11 cellular contexts compared by ENCODE assay signal in genomic region chr20:25136643-25137559, GRCh38. TPM values are rescaled to one million over a fixed set of nuclear protein-coding genes. Genes with fewer than 3 reads are reported as not detected.
DNase-seq lines count a peak whose midpoint lies in the region; ATAC-seq and TF ChIP-seq lines count a peak whose summit lies in the region.
"Had no signal": no experiment of that assay in that cellular context is flagged by ENCODE, and none has a peak within 500 bp of the region (broad histone marks: within the 10 kb centered on the region; RNA-seq: fewer than 3 reads in every experiment).

No MANE protein-coding gene starts in this region.

- H3K36me3 ChIP-seq in ascending aorta (no peaks in the 10 kb centered on the region), skeletal muscle satellite cell (ENCODE audit: insufficient read depth, low read length) (no peaks in the 10 kb centered on the region)

- peak; percentile 91 for DNase-seq in H4 (ENCODE audit: low spot score)
- DNase-seq in ascending aorta (ENCODE audit: low spot score in 2 of 2), result peak; percentile 40 to 90
- DNase-seq in right cardiac atrium, result peak; percentile 87 to 92 (median 91)
- DNase-seq in NCI-H82 (lab: John Stamatoyannopoulos, UW), result no peak
- no peak for DNase-seq in SIG-M5 (lab: John Stamatoyannopoulos, UW)
- DNase-seq: activated CD4-positive, alpha-beta T cell treated with anti-CD3 and anti-CD28 coated beads, Interleukin-2, amount 10 ng/mL, durations not matched to agents 7 days and 5 days; glutamatergic neuron; Karpas-422 had no signal

- no peak for TF ChIP-seq CTCF in ascending aorta (IDR thresholded peaks at IDR 0.05)

- H3K4me1 ChIP-seq in ascending aorta (peaks cover 0 to 3% of the 10 kb centered on the region in 2 donors), right cardiac atrium (ENCODE audit: control insufficient read depth, insufficient read depth, low read length) (peaks cover 2% of the 10 kb centered on the region), skeletal muscle satellite cell (ENCODE audit: control insufficient read depth, insufficient read depth, low read length) (peaks cover 17% of the 10 kb centered on the region)

- H3K27ac ChIP-seq in ascending aorta, result peak overlapping the region in 1 of 2 donors; percentile 26
- H3K27ac ChIP-seq in right cardiac atrium (ENCODE audit: low read length), result no peak overlapping the region

- H3K9ac ChIP-seq in skeletal muscle satellite cell (ENCODE audit: low read depth, low read length), result no peak overlapping the region

- peak overlapping the region; percentile 38 for H3K4me2 ChIP-seq in skeletal muscle satellite cell (ENCODE audit: low read length)

- intact Hi-C loops in ascending aorta (cut with DNase I), result loop anchor here (1.0 to 2.0 kb wide), 3 partner anchors 21 to 145 kb away; partner anchors contain the start of gene APMAP
- intact Hi-C loops in right cardiac atrium (cut with DNase I), result no loop called here

- WGBS in right cardiac atrium, result 38% methylated on average over 6 of the region's 6 CpGs

- no peak overlapping the region for H3K4me3 ChIP-seq in ascending aorta
- no peak overlapping the region for H3K4me3 ChIP-seq in right cardiac atrium (ENCODE audit: low read length)
- H3K4me3 ChIP-seq in skeletal muscle satellite cell (ENCODE audit: low read length), result no peak overlapping the region

- ATAC-seq in right cardiac atrium, result peak; percentile 95 to 96
- ATAC-seq in GM21576 (IDR thresholded peaks at IDR 0.05; ENCODE audit: unreplicated experiment), result no peak
- ATAC-seq in HG03095 (IDR thresholded peaks at IDR 0.05; ENCODE audit: unreplicated experiment), result no peak

- H3K9me3 ChIP-seq in ascending aorta (no peaks in the 10 kb centered on the region), right cardiac atrium (ENCODE audit: control insufficient read depth, low read length) (no peaks in the 10 kb centered on the region), skeletal muscle satellite cell (replicated peaks; ENCODE audit: low read length) (no peaks in the 10 kb centered on the region)

- H3K27me3 ChIP-seq in ascending aorta (no peaks in the 10 kb centered on the region), right cardiac atrium (ENCODE audit: control insufficient read depth, insufficient read depth) (no peaks in the 10 kb centered on the region), skeletal muscle satellite cell (ENCODE audit: control insufficient read depth, insufficient read depth, low read length) (peaks cover 46% of the 10 kb centered on the region)

RNA-seq across cellular contexts. Expression of gene VSX1, which starts 55.0 kb away (rescaled TPM):
- total RNA-seq in H4 (2014; rRNA removed; shearing (Covaris generic)), result not detected in 2 replicates
- total RNA-seq in ascending aorta, result not detected
- total RNA-seq in right cardiac atrium, result under 1 TPM in 1 of 4 donors, not detected in 3; 0.44 TPM
- polyA plus RNA-seq in right cardiac atrium, result 0.27 TPM
- not detected in 2 replicates for total RNA-seq in skeletal muscle satellite cell (2012; rRNA removed)
- total RNA-seq: activated CD4-positive, alpha-beta T cell treated with anti-CD3 and anti-CD28 coated beads, Interleukin-2, amount 10 ng/mL, durations not matched to agents 7 days and 5 days had no signal

RNA-seq across cellular contexts. Expression of gene ENTPD6, which starts 58.6 kb away (rescaled TPM):
- total RNA-seq in H4 (2014; rRNA removed; shearing (Covaris generic)), result 21.4 and 22.3 TPM in 2 replicates
- total RNA-seq in ascending aorta, result 66.5 TPM
- 100 to 1,000 TPM; 102 to 132 (median 127) TPM for total RNA-seq in right cardiac atrium
- 146 TPM for polyA plus RNA-seq in right cardiac atrium
- total RNA-seq in skeletal muscle satellite cell (2012; rRNA removed), result 75.4 and 76.6 TPM in 2 replicates

Comparison
In these comparisons a context has a peak if more than half of its experiments do, and no peak if none do; other contexts are left out.
1. DNase-seq: peak in H4 (single experiment), ascending aorta (2 of 2) and right cardiac atrium (3 of 3); none in NCI-H82 (single experiment) and SIG-M5 (single experiment).
2. ATAC-seq: peak in right cardiac atrium (2 of 2); none in GM21576 (single experiment) and HG03095 (single experiment).